Comparison of ENCODE assay signal across 8 cellular contexts in the genomic region with DNA sequence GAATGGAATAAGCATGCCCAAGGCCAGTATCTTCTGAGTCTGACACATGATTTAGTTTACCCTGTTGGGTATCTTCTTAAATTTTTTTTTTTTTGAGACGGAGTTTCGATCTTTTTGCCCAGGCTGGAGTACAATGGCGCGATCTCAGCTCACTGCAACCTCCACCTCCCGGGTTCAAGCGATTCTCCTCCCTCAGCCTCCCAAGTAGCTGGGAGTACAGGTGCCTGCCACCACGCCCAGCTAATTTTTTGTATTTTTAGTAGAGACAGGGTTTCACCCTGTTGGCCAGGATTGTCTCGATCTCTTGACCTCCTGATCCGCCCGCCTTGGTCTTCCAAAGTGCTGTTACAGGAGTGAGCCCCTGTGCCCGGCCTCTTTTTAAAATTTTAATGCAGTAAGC. TPM values are rescaled to one million over a fixed set of nuclear protein-coding genes. Genes with fewer than 3 reads are reported as not detected.
DNase-seq lines count a peak whose midpoint lies in the region; ATAC-seq and TF ChIP-seq lines count a peak whose summit lies in the region.
"Not testable (repeated sequence)": the region's sequence is repeated elsewhere in the genome, so short reads cannot be mapped to it uniquely, and the experiment has no call there.

No MANE protein-coding gene starts in this region.

- not testable (repeated sequence) for H2AFZ ChIP-seq in SU-DHL-6 (ENCODE audit: low read depth, low read length, severe bottlenecking); hepatocyte; neural cell (ENCODE audit: low read depth, low read length)

- peaks cover 16% of the 10 kb centered on the region for H3K36me3 Mint-ChIP-seq in CD4-positive, CD25-positive, alpha-beta regulatory T cell
- H3K36me3 Mint-ChIP-seq in activated naive CD4-positive, alpha-beta T cell treated with anti-CD3 and anti-CD28 coated beads for 36 hours (ENCODE audit: low read depth): peaks cover 37% of the 10 kb centered on the region

- intact Hi-C loops in activated naive CD4-positive, alpha-beta T cell treated with anti-CD3 and anti-CD28 coated beads for 36 hours (cut with micrococcal nuclease): loop anchor here (5.0 to 10.0 kb wide), 3 partner anchors 33 to 797 kb away; partner anchors contain the start of genes C11orf91 and HIPK3
- intact Hi-C loops in dorsolateral prefrontal cortex (cut with DNase I): loop anchor here (5.0 kb wide), 3 partner anchors 187 to 383 kb away; partner anchors contain the start of gene CAT (in 1 of the 2)
- intact Hi-C loops in stomach (cut with DNase I; ENCODE audit: low total_unique reads): not testable (repeated sequence)

- not testable (repeated sequence) for TF ChIP-seq RAD21 in neural cell (conservative IDR thresholded peaks at IDR 0.05)

- H3K27me3 Mint-ChIP-seq in CD4-positive, CD25-positive, alpha-beta regulatory T cell; activated naive CD4-positive, alpha-beta T cell treated with anti-CD3 and anti-CD28 coated beads for 36 hours (ENCODE audit: low read depth): not testable (repeated sequence)

- not testable (repeated sequence) for H3K9me3 ChIP-seq in CD4-positive, CD25-positive, alpha-beta regulatory T cell (ENCODE audit: control insufficient read depth in 2 of 2, low read length in 2 of 2); HUES64 (ENCODE audit: insufficient read depth, low read depth, low read length); SU-DHL-6 (ENCODE audit: insufficient read depth, low read length); hepatocyte (ENCODE audit: low read depth); neural cell (ENCODE audit: low read length); stomach

- TF ChIP-seq EP300 in neural cell (conservative IDR thresholded peaks at IDR 0.05; ENCODE audit: poor library complexity, severe bottlenecking); stomach (IDR thresholded peaks at IDR 0.05): not testable (repeated sequence)

- peaks cover 27 to 58% (median 43%) of the 10 kb centered on the region in 4 donors for H3K4me1 Mint-ChIP-seq in CD4-positive, CD25-positive, alpha-beta regulatory T cell
- peaks cover 35% of the 10 kb centered on the region for H3K4me1 Mint-ChIP-seq in activated naive CD4-positive, alpha-beta T cell treated with anti-CD3 and anti-CD28 coated beads for 36 hours (ENCODE audit: low read depth)

- not testable (repeated sequence) for H3K9me3 Mint-ChIP-seq in CD4-positive, CD25-positive, alpha-beta regulatory T cell; activated naive CD4-positive, alpha-beta T cell treated with anti-CD3 and anti-CD28 coated beads for 36 hours

- peaks cover 70% of the 10 kb centered on the region for H3K4me1 ChIP-seq in CD4-positive, CD25-positive, alpha-beta regulatory T cell (ENCODE audit: control insufficient read depth, insufficient read depth, low read length, poor library complexity, severe bottlenecking)
- H3K4me1 ChIP-seq in HUES64 (ENCODE audit: insufficient read depth, low read length): peaks cover 30% of the 10 kb centered on the region
- peaks cover 37% of the 10 kb centered on the region for H3K4me1 ChIP-seq in hepatocyte (ENCODE audit: insufficient read depth)
- H3K4me1 ChIP-seq in stomach: peaks cover 53 to 68% (median 61%) of the 10 kb centered on the region in 4 donors

- ATAC-seq in CD4-positive, CD25-positive, alpha-beta regulatory T cell (ENCODE audit: low read depth in 2 of 2): not testable (repeated sequence)

- TF ChIP-seq POLR2A in stomach (IDR thresholded peaks at IDR 0.05): not testable (repeated sequence)

- WGBS in HUES64: 86% methylated on average over 11 of the region's 11 CpGs
- WGBS in hepatocyte (ENCODE audit: low lambda C conversion rate, missing lambda C conversion rate): 83% methylated on average over 11 of the region's 11 CpGs
- WGBS in stomach, 5 donors: 72 to 80% (median 77%) methylated on average over 11 of the region's 11 CpGs

- not testable (repeated sequence) for H3K27ac ChIP-seq in CD4-positive, CD25-positive, alpha-beta regulatory T cell (ENCODE audit: insufficient read depth, low read length, poor library complexity, severe bottlenecking); HUES64 (ENCODE audit: low read depth, low read length); SU-DHL-6 (ENCODE audit: low read depth, low read length)
- H3K27ac ChIP-seq in dorsolateral prefrontal cortex: peak overlapping the region in 4 of 59 donors; percentile 92 to 100 (median 97)
- peak overlapping the region; percentile 97 for H3K27ac ChIP-seq in hepatocyte
- peak overlapping the region; percentile 98 for H3K27ac ChIP-seq in neural cell (ENCODE audit: low read length)
- H3K27ac ChIP-seq in stomach: peak overlapping the region in 4 of 5 donors; percentile 97 to 99 (median 98)

- peak overlapping the region; percentile 100; the same call in 1 of the 2 replicates for H3K9ac ChIP-seq in HUES64 (ENCODE audit: low read depth, low read length)
- H3K9ac ChIP-seq in SU-DHL-6 (ENCODE audit: low read length); neural cell (ENCODE audit: low read length): not testable (repeated sequence)

- peak overlapping the region in 1 of 3 donors; percentile 99 for H3K27ac Mint-ChIP-seq in CD4-positive, CD25-positive, alpha-beta regulatory T cell
- H3K27ac Mint-ChIP-seq in activated naive CD4-positive, alpha-beta T cell treated with anti-CD3 and anti-CD28 coated beads for 36 hours: peak overlapping the region; percentile 97

- H3F3A ChIP-seq in SU-DHL-6 (ENCODE audit: insufficient read depth); neural cell (ENCODE audit: insufficient read depth, low read length, poor library complexity, severe bottlenecking): not testable (repeated sequence)

- H4K20me1 ChIP-seq in SU-DHL-6 (ENCODE audit: low read depth, low read length): not testable (repeated sequence)
- H4K20me1 ChIP-seq in hepatocyte (ENCODE audit: insufficient read depth, poor library complexity, severe bottlenecking): peaks cover 60% of the 10 kb centered on the region
- H4K20me1 ChIP-seq in neural cell (ENCODE audit: insufficient read depth): peaks cover 23% of the 10 kb centered on the region

- TF ChIP-seq CTCF in SU-DHL-6 (IDR thresholded peaks at IDR 0.05; ENCODE audit: insufficient read depth, low read length, poor library complexity, severe bottlenecking); dorsolateral prefrontal cortex (IDR thresholded peaks at IDR 0.05 in 54 of 56, conservative IDR thresholded peaks at IDR 0.05 in 2 of 56; ENCODE audit: low read depth in 1 of 56, partially characterized antibody in 56 of 56); hepatocyte (IDR thresholded peaks at IDR 0.05; ENCODE audit: poor library complexity); neural cell (IDR thresholded peaks at IDR 0.05; ENCODE audit: poor library complexity, severe bottlenecking); stomach (IDR thresholded peaks at IDR 0.05): not testable (repeated sequence)

- CTCF ChIA-PET in activated naive CD4-positive, alpha-beta T cell treated with anti-CD3 and anti-CD28 coated beads for 36 hours (lab: Charles Lee): interaction anchor here (0.6 kb wide), 1 partner anchor 22 kb away, joined by 3 read pairs; no protein-coding TSS in a partner anchor

- H3K4me2 ChIP-seq in SU-DHL-6 (ENCODE audit: low read depth, low read length, poor library complexity, severe bottlenecking): peak overlapping the region; percentile 89
- H3K4me2 ChIP-seq in hepatocyte: peak overlapping the region; percentile 84
- peak overlapping the region; percentile 67 for H3K4me2 ChIP-seq in neural cell (ENCODE audit: low read length)

- peaks cover 72% of the 10 kb centered on the region for H3K79me2 ChIP-seq in SU-DHL-6 (ENCODE audit: insufficient read depth, low read length)
- peaks cover 72% of the 10 kb centered on the region for H3K79me2 ChIP-seq in hepatocyte
- peaks cover 72% of the 10 kb centered on the region for H3K79me2 ChIP-seq in neural cell (replicated peaks; ENCODE audit: insufficient read depth, low read length)

- not testable (repeated sequence) for H3K36me3 ChIP-seq in CD4-positive, CD25-positive, alpha-beta regulatory T cell (ENCODE audit: control insufficient read depth, insufficient read depth, low read length); SU-DHL-6 (ENCODE audit: low read length); hepatocyte (replicated peaks; ENCODE audit: insufficient read depth, low read depth); neural cell (ENCODE audit: insufficient read depth, low read length)
- peaks cover 38% of the 10 kb centered on the region for H3K36me3 ChIP-seq in HUES64 (ENCODE audit: insufficient read depth, low read length)
- H3K36me3 ChIP-seq in stomach: peaks cover 0 to 24% (median 10%) of the 10 kb centered on the region in 4 donors

- not testable (repeated sequence) for H3K9me2 ChIP-seq in SU-DHL-6 (replicated peaks; ENCODE audit: insufficient read depth, low read length); hepatocyte (replicated peaks; ENCODE audit: insufficient read depth); neural cell (ENCODE audit: insufficient read depth, low read length)

- peak overlapping the region; percentile 95 for H3K4me3 ChIP-seq in CD4-positive, CD25-positive, alpha-beta regulatory T cell (ENCODE audit: low read depth, low read length)
- peak overlapping the region; percentile 100 for H3K4me3 ChIP-seq in HUES64 (ENCODE audit: low read length)
- peak overlapping the region; percentile 94 for H3K4me3 ChIP-seq in SU-DHL-6 (ENCODE audit: insufficient read depth, low read length, poor library complexity, severe bottlenecking)
- peak overlapping the region in 34 of 59 donors; percentile 4 to 99 (median 92) for H3K4me3 ChIP-seq in dorsolateral prefrontal cortex
- peak overlapping the region; percentile 96 for H3K4me3 ChIP-seq in hepatocyte
- peak overlapping the region; percentile 75 for H3K4me3 ChIP-seq in neural cell (ENCODE audit: low read length)
- peak overlapping the region in 3 of 4 donors; percentile 75 to 98 (median 91) for H3K4me3 ChIP-seq in stomach

- not testable (repeated sequence) for DNase-seq in CD4-positive, CD25-positive, alpha-beta regulatory T cell; activated naive CD4-positive, alpha-beta T cell treated with anti-CD3 and anti-CD28 coated beads for 36 hours; dorsolateral prefrontal cortex; hepatocyte (ENCODE audit: low spot score); stomach

- H3K27me3 ChIP-seq in CD4-positive, CD25-positive, alpha-beta regulatory T cell (ENCODE audit: control insufficient read depth, insufficient read depth, low read length); HUES64 (ENCODE audit: insufficient read depth, low read length); SU-DHL-6 (ENCODE audit: low read length); dorsolateral prefrontal cortex; hepatocyte; neural cell (ENCODE audit: insufficient read depth, low read depth, low read length); stomach: not testable (repeated sequence)

- H3K4me3 Mint-ChIP-seq in CD4-positive, CD25-positive, alpha-beta regulatory T cell: peak overlapping the region; percentile 74 to 100 (median 96)
- peak overlapping the region; percentile 53 for H3K4me3 Mint-ChIP-seq in activated naive CD4-positive, alpha-beta T cell treated with anti-CD3 and anti-CD28 coated beads for 36 hours

RNA-seq across cellular contexts. Expression of gene CAPRIN1, which starts 2.8 kb away (rescaled TPM):
- 132 TPM for total RNA-seq in CD4-positive, CD25-positive, alpha-beta regulatory T cell
- polyA plus RNA-seq in CD4-positive, CD25-positive, alpha-beta regulatory T cell: 100 to 1,000 TPM in 2 of 4 donors, 10 to 100 TPM in 2; 83.4 to 111 (median 98.4) TPM
- 231 TPM for polyA plus RNA-seq in HUES64 (2013, experiment 1 of 2)
- 248 TPM for polyA plus RNA-seq in HUES64 (2013, experiment 2 of 2)
- total RNA-seq in activated naive CD4-positive, alpha-beta T cell treated with anti-CD3 and anti-CD28 coated beads for 36 hours: 100 to 1,000 TPM; 274 to 289 TPM
- total RNA-seq in dorsolateral prefrontal cortex (100 to 1,000 TPM; 117 to 192 (median 159) TPM), hepatocyte (189 and 217 TPM in 2 replicates), stomach (100 to 1,000 TPM in 4 of 5 donors, 10 to 100 TPM in 1; 95.0 to 290 (median 140) TPM)
- polyA plus RNA-seq in hepatocyte (85.1 and 102 TPM in 2 replicates), neural cell (243 and 256 TPM in 2 replicates), stomach (10 to 100 TPM; 57.2 to 71.6 (median 60.8) TPM)
- 427 and 533 TPM in 2 replicates for polyA minus RNA-seq in neural cell

RNA-seq across cellular contexts. Expression of gene NAT10, which starts 51.1 kb away (rescaled TPM):
- total RNA-seq in CD4-positive, CD25-positive, alpha-beta regulatory T cell: 48.8 TPM
- 10 to 100 TPM; 24.8 to 42.2 (median 32.3) TPM for polyA plus RNA-seq in CD4-positive, CD25-positive, alpha-beta regulatory T cell
- 52.3 TPM for polyA plus RNA-seq in HUES64 (2013, experiment 1 of 2)
- 42.4 TPM for polyA plus RNA-seq in HUES64 (2013, experiment 2 of 2)
- 10 to 100 TPM; 91.0 to 93.3 TPM for total RNA-seq in activated naive CD4-positive, alpha-beta T cell treated with anti-CD3 and anti-CD28 coated beads for 36 hours
- total RNA-seq in dorsolateral prefrontal cortex (10 to 100 TPM; 41.9 to 72.5 (median 56.0) TPM), hepatocyte (20.5 and 27.6 TPM in 2 replicates), stomach (100 to 1,000 TPM in 1 of 5 donors, 10 to 100 TPM in 4; 16.0 to 245 (median 30.4) TPM)
- polyA plus RNA-seq in hepatocyte (18.3 and 21.6 TPM in 2 replicates), neural cell (12.4 and 12.7 TPM in 2 replicates), stomach (10 to 100 TPM; 13.0 to 27.2 (median 15.5) TPM)
- polyA minus RNA-seq in neural cell: 22.3 and 22.6 TPM in 2 replicates
